In the genomic region with DNA sequence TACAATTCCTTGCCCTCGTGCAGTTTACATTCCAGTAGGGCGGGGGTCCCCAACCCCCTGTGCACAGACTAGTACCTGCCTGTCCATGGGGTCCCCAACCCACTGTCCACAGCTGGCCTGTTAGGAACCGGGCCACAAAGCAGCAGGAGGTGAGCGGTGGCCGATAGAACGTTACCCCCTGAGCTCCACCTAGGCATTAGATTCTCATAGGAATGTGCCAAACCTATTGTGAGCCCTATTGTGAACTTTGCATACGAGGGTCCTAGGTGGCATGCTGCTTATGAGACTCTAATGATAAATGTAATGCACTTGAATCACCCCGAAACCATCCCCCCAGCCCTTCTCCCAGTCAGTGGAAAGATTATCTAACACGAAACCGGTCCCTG, we compare ENCODE assay signal across 13 cellular contexts. TPM values are rescaled to one million over a fixed set of nuclear protein-coding genes. Genes with fewer than 3 reads are reported as not detected.
A peak's percentile ranks its signal among the peaks of the same experiment; 100 is the strongest.
DNase-seq lines count a peak whose midpoint lies in the region; ATAC-seq and TF ChIP-seq lines count a peak whose summit lies in the region.
"Had no signal": no experiment of that assay in that cellular context is flagged by ENCODE, and none has a peak within 500 bp of the region (broad histone marks: within the 10 kb centered on the region; RNA-seq: fewer than 3 reads in every experiment).

No MANE protein-coding gene starts in this region.

- H3K27me3 ChIP-seq in CD4-positive, alpha-beta memory T cell (ENCODE audit: insufficient read depth, low read length) = no peaks in the 10 kb centered on the region
- H3K27me3 ChIP-seq in HUES6 (ENCODE audit: control insufficient read depth, insufficient read depth, low read length) = no peaks in the 10 kb centered on the region

- ATAC-seq in activated CD8-positive, alpha-beta T cell treated with anti-CD3 and anti-CD28 coated beads, Interleukin-2, amount 10 ng/mL, durations not matched to agents 7 days and 5 days = no peak
- ATAC-seq in naive B cell (ENCODE audit: low read depth in 2 of 2) (no peak), sciatic nerve (no peak)

- CTCF ChIA-PET in CD4-positive, alpha-beta memory T cell (lab: Charles Lee; ENCODE audit: partially characterized antibody) = interaction anchor here (2.2 kb wide), 1 partner anchor 43 kb away, joined by 7 read pairs; no protein-coding TSS in a partner anchor
- CTCF ChIA-PET in activated CD8-positive, alpha-beta T cell treated with anti-CD3 and anti-CD28 coated beads, Interleukin-2, amount 10 ng/mL, durations not matched to agents 7 days and 5 days (lab: Charles Lee) = interaction anchor here (1.9 to 2.1 kb wide), 2 partner anchors 8 to 13 kb away, joined by 8 to 12 read pairs; no protein-coding TSS in a partner anchor

- H3K36me3 Mint-ChIP-seq in CD4-positive, alpha-beta memory T cell = peaks cover 0 to 5% of the 10 kb centered on the region in 2 donors
- peaks cover 23% of the 10 kb centered on the region for H3K36me3 Mint-ChIP-seq in activated CD8-positive, alpha-beta T cell treated with anti-CD3 and anti-CD28 coated beads, Interleukin-2, amount 10 ng/mL, durations not matched to agents 7 days and 5 days (ENCODE audit: low read depth)
- H3K36me3 Mint-ChIP-seq in naive B cell = no peaks in the 10 kb centered on the region

- H3K9ac ChIP-seq in HUES6 (ENCODE audit: low read length) = no peak overlapping the region

- H3K27ac Mint-ChIP-seq in CD4-positive, alpha-beta memory T cell = peak overlapping the region in 6 of 7 donors; percentile 26 to 93 (median 50)
- peak overlapping the region; percentile 95 for H3K27ac Mint-ChIP-seq in activated CD8-positive, alpha-beta T cell treated with anti-CD3 and anti-CD28 coated beads, Interleukin-2, amount 10 ng/mL, durations not matched to agents 7 days and 5 days
- peak overlapping the region in 1 of 6 donors; percentile 74 for H3K27ac Mint-ChIP-seq in naive B cell

- no peaks in the 10 kb centered on the region for H3K36me3 ChIP-seq in CD4-positive, alpha-beta memory T cell (ENCODE audit: insufficient read depth, low read length)
- H3K36me3 ChIP-seq in HUES6 (ENCODE audit: control insufficient read depth, insufficient read depth, low read length) = peaks cover 1% of the 10 kb centered on the region; the same call in 1 of the 2 replicates

- H3K4me1 ChIP-seq in CD4-positive, alpha-beta memory T cell (ENCODE audit: insufficient read depth, low read length) = peaks cover 10% of the 10 kb centered on the region
- H3K4me1 ChIP-seq in HUES6 (ENCODE audit: control insufficient read depth, insufficient read depth, low read length) = no peaks in the 10 kb centered on the region

- intact Hi-C loops in CD4-positive, alpha-beta memory T cell (cut with micrococcal nuclease) = loop anchor here (2.0 to 10.0 kb wide), 2 partner anchors 37 to 97 kb away; a partner anchor contains a TSS
- intact Hi-C loops in sciatic nerve (cut with DNase I) = no loop called here

- in situ Hi-C loops in GM13977 (cut with MboI; ENCODE audit: low pct_unique_long_range_greater_than_20kb, low sequenced_read_pairs, unreplicated experiment) = no loop called here

- TF ChIP-seq CTCF in foreskin fibroblast (IDR thresholded peaks at IDR 0.05; ENCODE audit: low read depth, low read length) = no peak
- no peak for TF ChIP-seq CTCF in GM13977 (IDR thresholded peaks at IDR 0.05; ENCODE audit: extremely low read depth, insufficient read depth, missing control alignments)

- peaks cover 3 to 27% (median 16%) of the 10 kb centered on the region in 4 donors for H3K4me1 Mint-ChIP-seq in CD4-positive, alpha-beta memory T cell
- peaks cover 25% of the 10 kb centered on the region for H3K4me1 Mint-ChIP-seq in activated CD8-positive, alpha-beta T cell treated with anti-CD3 and anti-CD28 coated beads, Interleukin-2, amount 10 ng/mL, durations not matched to agents 7 days and 5 days (ENCODE audit: low read depth)
- peaks cover 17 to 32% (median 19%) of the 10 kb centered on the region in 3 donors for H3K4me1 Mint-ChIP-seq in naive B cell

- H3K4me3 Mint-ChIP-seq in CD4-positive, alpha-beta memory T cell = peak overlapping the region; percentile 76 to 100 (median 99)
- H3K4me3 Mint-ChIP-seq in activated CD8-positive, alpha-beta T cell treated with anti-CD3 and anti-CD28 coated beads, Interleukin-2, amount 10 ng/mL, durations not matched to agents 7 days and 5 days = peak overlapping the region; percentile 97
- H3K4me3 Mint-ChIP-seq in naive B cell = peak overlapping the region; percentile 16 to 99 (median 81)

- no peak for DNase-seq in CD4-positive, alpha-beta memory T cell
- DNase-seq in activated CD8-positive, alpha-beta T cell treated with anti-CD3 and anti-CD28 coated beads, Interleukin-2, amount 10 ng/mL, durations not matched to agents 7 days and 5 days = no peak
- no peak for DNase-seq in naive B cell
- DNase-seq in HuH-7 (ENCODE audit: low spot score) = no peak
- DNase-seq in foreskin fibroblast = no peak
- no peak for DNase-seq in sciatic nerve (ENCODE audit: low spot score)
- DNase-seq in GM13977 (ENCODE audit: low spot score) = no peak
- DNase-seq: DMS79; effector CD4-positive, alpha-beta T cell; NCI-H2171 treated with DMSO at 0.1 percent for 48 hours; SW 1271 had no signal

- H3K27me3 Mint-ChIP-seq in CD4-positive, alpha-beta memory T cell = no peaks in the 10 kb centered on the region
- no peaks in the 10 kb centered on the region for H3K27me3 Mint-ChIP-seq in activated CD8-positive, alpha-beta T cell treated with anti-CD3 and anti-CD28 coated beads, Interleukin-2, amount 10 ng/mL, durations not matched to agents 7 days and 5 days (ENCODE audit: low read depth)
- peaks cover 0 to 5% (median 0%) of the 10 kb centered on the region in 3 donors for H3K27me3 Mint-ChIP-seq in naive B cell

- POLR2A ChIA-PET in CD4-positive, alpha-beta memory T cell (lab: Charles Lee; ENCODE audit: partially characterized antibody) = no interaction called here
- POLR2A ChIA-PET in activated CD8-positive, alpha-beta T cell treated with anti-CD3 and anti-CD28 coated beads, Interleukin-2, amount 10 ng/mL, durations not matched to agents 7 days and 5 days (lab: Charles Lee) = no interaction called here

- no peak overlapping the region for H3K27ac ChIP-seq in CD4-positive, alpha-beta memory T cell (ENCODE audit: low read depth, low read length)
- H3K27ac ChIP-seq in HUES6 (ENCODE audit: low read depth, low read length) = no peak overlapping the region

- H3K4me3 ChIP-seq in CD4-positive, alpha-beta memory T cell (ENCODE audit: low read length in 2 of 2) = no peak overlapping the region
- peak overlapping the region; percentile 95; the same call in 1 of the 2 replicates for H3K4me3 ChIP-seq in HUES6 (ENCODE audit: low read depth, low read length)
- peak overlapping the region in 1 of 2 donors; percentile 84 for H3K4me3 ChIP-seq in foreskin fibroblast (ENCODE audit: low read depth in 1 of 2, low read length in 2 of 2)

- H3K9me3 ChIP-seq in CD4-positive, alpha-beta memory T cell (ENCODE audit: control insufficient read depth in 1 of 2, low read length in 2 of 2) = no peaks in the 10 kb centered on the region
- no peaks in the 10 kb centered on the region for H3K9me3 ChIP-seq in HUES6 (ENCODE audit: control insufficient read depth, insufficient read depth, low read depth, low read length)
- H3K9me3 ChIP-seq: HAP-1 had no signal

- H3K9me3 Mint-ChIP-seq in CD4-positive, alpha-beta memory T cell = no peaks in the 10 kb centered on the region
- H3K9me3 Mint-ChIP-seq in activated CD8-positive, alpha-beta T cell treated with anti-CD3 and anti-CD28 coated beads, Interleukin-2, amount 10 ng/mL, durations not matched to agents 7 days and 5 days (ENCODE audit: insufficient read depth) = no peaks in the 10 kb centered on the region
- H3K9me3 Mint-ChIP-seq in naive B cell = no peaks in the 10 kb centered on the region

RNA-seq across cellular contexts. Expression of a gene that starts 1.5 kb away (rescaled TPM):
- total RNA-seq in CD4-positive, alpha-beta memory T cell = 1 to 10 TPM in 1 of 2 experiments, under 1 TPM in 1; 0.53 to 1.1 TPM
- polyA plus RNA-seq in CD4-positive, alpha-beta memory T cell = under 1 TPM; 0.22 to 0.39 TPM
- 10 to 100 TPM; 10.6 to 11.2 TPM for total RNA-seq in activated CD8-positive, alpha-beta T cell treated with anti-CD3 and anti-CD28 coated beads, Interleukin-2, amount 10 ng/mL, durations not matched to agents 7 days and 5 days
- not detected for polyA plus RNA-seq in naive B cell (ENCODE audit: low read depth in 6 of 6)
- total RNA-seq in sciatic nerve = 2.5 TPM

RNA-seq across cellular contexts. Expression of a gene that starts 1.5 kb away (rescaled TPM):
- 1 to 10 TPM; 3.7 to 4.0 TPM for total RNA-seq in CD4-positive, alpha-beta memory T cell
- polyA plus RNA-seq in CD4-positive, alpha-beta memory T cell = 1 to 10 TPM; 2.8 to 3.2 TPM
- 10 to 100 TPM; 15.0 to 15.4 TPM for total RNA-seq in activated CD8-positive, alpha-beta T cell treated with anti-CD3 and anti-CD28 coated beads, Interleukin-2, amount 10 ng/mL, durations not matched to agents 7 days and 5 days
- polyA plus RNA-seq in naive B cell (ENCODE audit: low read depth in 6 of 6) = 1 to 10 TPM; 1.3 to 4.1 (median 2.0) TPM
- total RNA-seq in sciatic nerve = 16.5 TPM

RNA-seq across cellular contexts. Expression of a gene that starts 44.0 kb away (rescaled TPM):
- total RNA-seq in CD4-positive, alpha-beta memory T cell = 1 to 10 TPM; 3.3 to 6.7 TPM
- 1 to 10 TPM; 4.9 to 5.9 TPM for polyA plus RNA-seq in CD4-positive, alpha-beta memory T cell
- 1 to 10 TPM; 5.1 TPM for total RNA-seq in activated CD8-positive, alpha-beta T cell treated with anti-CD3 and anti-CD28 coated beads, Interleukin-2, amount 10 ng/mL, durations not matched to agents 7 days and 5 days
- 10 to 100 TPM in 1 of 6 donors, 1 to 10 TPM in 5; 2.8 to 13.3 (median 6.4) TPM for polyA plus RNA-seq in naive B cell (ENCODE audit: low read depth in 6 of 6)
- 2.8 TPM for total RNA-seq in sciatic nerve
